22 cellular contexts compared by ENCODE assay signal in the genomic region with DNA sequence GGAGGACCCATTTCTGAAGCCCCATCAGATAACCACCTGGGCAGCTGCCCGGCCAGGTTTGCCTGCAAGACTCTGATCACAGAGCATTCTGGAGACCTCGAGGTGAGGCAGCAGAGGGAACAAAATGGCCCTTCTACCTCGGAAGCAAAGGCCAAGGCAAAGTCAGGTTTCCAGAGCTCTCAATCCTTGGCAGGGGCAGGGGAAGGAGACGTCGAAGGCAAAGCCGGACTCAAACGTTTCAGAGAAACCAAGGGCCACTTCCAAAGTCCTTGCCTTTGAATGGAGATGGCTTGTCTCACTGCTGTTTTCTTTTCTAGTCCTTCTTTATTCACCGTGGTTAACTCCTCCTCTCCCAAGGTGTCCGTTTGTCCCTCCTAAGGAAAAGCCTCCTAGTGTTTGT.
A peak's percentile ranks its signal among the peaks of the same experiment; 100 is the strongest.
DNase-seq lines count a peak whose midpoint lies in the region; TF ChIP-seq lines count a peak whose summit lies in the region.
"Had no signal": no experiment of that assay in that cellular context is flagged by ENCODE, and none has a peak within 500 bp of the region (broad histone marks: within the 10 kb centered on the region; RNA-seq: fewer than 3 reads in every experiment).

No MANE protein-coding gene starts in this region.

- no peak overlapping the region for H3K4me3 Mint-ChIP-seq in chondrocyte (ENCODE audit: unreplicated experiment)
- no peak overlapping the region for H3K4me3 Mint-ChIP-seq in activated naive CD4-positive, alpha-beta T cell treated with anti-CD3 and anti-CD28 coated beads, Interleukin-2, amount 10 ng/mL, durations not matched to agents 7 days and 5 days
- no peak overlapping the region for H3K4me3 Mint-ChIP-seq in CD4-positive, alpha-beta memory T cell

- 18 to 41% (median 24%) methylated on average over 9 of the region's 9 CpGs for WGBS in stomach, 5 donors

- H3K4me1 ChIP-seq in HUES6 (ENCODE audit: control insufficient read depth, insufficient read depth, low read length) (peaks cover 30% of the 10 kb centered on the region), iPS-20b (ENCODE audit: insufficient read depth, low read length) (peaks cover 35% of the 10 kb centered on the region), stomach (peaks cover 23 to 52% (median 31%) of the 10 kb centered on the region in 4 donors)
- no peaks in the 10 kb centered on the region for H3K4me1 ChIP-seq in CD4-positive, alpha-beta memory T cell (ENCODE audit: insufficient read depth, low read length)
- H3K4me1 ChIP-seq: gastroesophageal sphincter, parathyroid adenoma had no signal

- POLR2A ChIA-PET in CD4-positive, alpha-beta memory T cell (lab: Charles Lee; ENCODE audit: partially characterized antibody), result no interaction called here

- H3K4me1 Mint-ChIP-seq in chondrocyte (ENCODE audit: low read depth), result no peaks in the 10 kb centered on the region
- H3K4me1 Mint-ChIP-seq in activated naive CD4-positive, alpha-beta T cell treated with anti-CD3 and anti-CD28 coated beads, Interleukin-2, amount 10 ng/mL, durations not matched to agents 7 days and 5 days, result no peaks in the 10 kb centered on the region
- no peaks in the 10 kb centered on the region for H3K4me1 Mint-ChIP-seq in CD4-positive, alpha-beta memory T cell

- no peaks in the 10 kb centered on the region for H3K36me3 ChIP-seq in HUES6 (ENCODE audit: control insufficient read depth, insufficient read depth, low read length)
- H3K36me3 ChIP-seq in iPS-20b (ENCODE audit: insufficient read depth, low read depth, low read length), result no peaks in the 10 kb centered on the region
- no peaks in the 10 kb centered on the region for H3K36me3 ChIP-seq in stomach
- no peaks in the 10 kb centered on the region for H3K36me3 ChIP-seq in CD4-positive, alpha-beta memory T cell (ENCODE audit: insufficient read depth, low read length)
- H3K36me3 ChIP-seq: gastroesophageal sphincter, upper lobe of left lung had no signal

- H3K9ac ChIP-seq in HUES6 (ENCODE audit: low read length) (peak overlapping the region; percentile 24), iPS-20b (ENCODE audit: low read depth, low read length) (peak overlapping the region; percentile 77; the same call in 1 of the 2 replicates)
- H3K9ac ChIP-seq: parathyroid adenoma had no signal

- intact Hi-C loops in stomach (cut with DNase I; ENCODE audit: low total_unique reads), result loop anchor here (10.0 kb wide), 1 partner anchor 59 kb away; no protein-coding TSS in a partner anchor
- intact Hi-C loops in CD4-positive, alpha-beta memory T cell (cut with micrococcal nuclease), result no loop called here

- H3K36me3 Mint-ChIP-seq in chondrocyte (ENCODE audit: low read depth), result no peaks in the 10 kb centered on the region
- no peaks in the 10 kb centered on the region for H3K36me3 Mint-ChIP-seq in activated naive CD4-positive, alpha-beta T cell treated with anti-CD3 and anti-CD28 coated beads, Interleukin-2, amount 10 ng/mL, durations not matched to agents 7 days and 5 days
- no peaks in the 10 kb centered on the region for H3K36me3 Mint-ChIP-seq in CD4-positive, alpha-beta memory T cell
- H3K36me3 Mint-ChIP-seq: activated naive CD4-positive, alpha-beta T cell treated with anti-CD3 and anti-CD28 coated beads, Interleukin-2, amount 50 U/mL, for 72 hours had no signal

- H3K27me3 ChIP-seq in HUES6 (ENCODE audit: control insufficient read depth, insufficient read depth, low read length) (no peaks in the 10 kb centered on the region), iPS-20b (ENCODE audit: insufficient read depth, low read length) (no peaks in the 10 kb centered on the region; the same call in 1 of the 2 replicates), stomach (peaks cover 0 to 4% (median 0%) of the 10 kb centered on the region in 3 donors)
- no peaks in the 10 kb centered on the region for H3K27me3 ChIP-seq in CD4-positive, alpha-beta memory T cell (ENCODE audit: insufficient read depth, low read length)
- H3K27me3 ChIP-seq: upper lobe of left lung had no signal

- no peak for TF ChIP-seq EP300 in stomach (IDR thresholded peaks at IDR 0.05)

- H3K27ac Mint-ChIP-seq in chondrocyte (ENCODE audit: unreplicated experiment), result peak overlapping the region; percentile 8
- H3K27ac Mint-ChIP-seq in activated naive CD4-positive, alpha-beta T cell treated with anti-CD3 and anti-CD28 coated beads, Interleukin-2, amount 10 ng/mL, durations not matched to agents 7 days and 5 days, result no peak overlapping the region
- no peak overlapping the region for H3K27ac Mint-ChIP-seq in CD4-positive, alpha-beta memory T cell
- H3K27ac Mint-ChIP-seq: activated naive CD4-positive, alpha-beta T cell treated with anti-CD3 and anti-CD28 coated beads, Interleukin-2, amount 50 U/mL, for 72 hours had no signal

- no peaks in the 10 kb centered on the region for H3K9me3 ChIP-seq in HUES6 (ENCODE audit: control insufficient read depth, insufficient read depth, low read depth, low read length)
- H3K9me3 ChIP-seq in iPS-20b (ENCODE audit: insufficient read depth, low read depth, low read length), result no peaks in the 10 kb centered on the region
- peaks cover 0 to 10% (median 0%) of the 10 kb centered on the region in 4 donors for H3K9me3 ChIP-seq in stomach
- no peaks in the 10 kb centered on the region for H3K9me3 ChIP-seq in CD4-positive, alpha-beta memory T cell (ENCODE audit: control insufficient read depth in 1 of 2, low read length in 2 of 2)

- no peaks in the 10 kb centered on the region for H3K27me3 Mint-ChIP-seq in chondrocyte (ENCODE audit: low read depth)
- H3K27me3 Mint-ChIP-seq in activated naive CD4-positive, alpha-beta T cell treated with anti-CD3 and anti-CD28 coated beads, Interleukin-2, amount 10 ng/mL, durations not matched to agents 7 days and 5 days, result peaks cover 9% of the 10 kb centered on the region
- H3K27me3 Mint-ChIP-seq in CD4-positive, alpha-beta memory T cell, result peaks cover 10 to 11% of the 10 kb centered on the region in 2 donors

- no peaks in the 10 kb centered on the region for H3K9me3 Mint-ChIP-seq in chondrocyte (ENCODE audit: low read depth)
- H3K9me3 Mint-ChIP-seq in activated naive CD4-positive, alpha-beta T cell treated with anti-CD3 and anti-CD28 coated beads, Interleukin-2, amount 10 ng/mL, durations not matched to agents 7 days and 5 days, result no peaks in the 10 kb centered on the region
- H3K9me3 Mint-ChIP-seq in CD4-positive, alpha-beta memory T cell, result peaks cover 0 to 19% (median 6%) of the 10 kb centered on the region in 8 donors

- DNase-seq in chondrocyte (ENCODE audit: low spot score), result no peak
- DNase-seq in stomach, result peak; percentile 49
- no peak for DNase-seq in activated naive CD4-positive, alpha-beta T cell treated with anti-CD3 and anti-CD28 coated beads, Interleukin-2, amount 10 ng/mL, durations not matched to agents 7 days and 5 days
- no peak for DNase-seq in DMS 273 treated with DMSO at 0.1 percent for 48 hours (lab: John Stamatoyannopoulos, UW)
- no peak for DNase-seq in GM13977 (ENCODE audit: low spot score)
- no peak for DNase-seq in CD4-positive, alpha-beta memory T cell
- DNase-seq: dermis blood vessel endothelial cell; GDM1; KG1; left ventricle myocardium superior; NCI-H1930; NCI-H226; RPMI8226; stimulated activated CD4-positive, alpha-beta T cell treated with anti-CD3 and anti-CD28 coated beads, Interleukin-2, amount 100 ng/mL, for 24 hours; stimulated activated naive CD4-positive, alpha-beta T cell treated with Interleukin-2 at 50 U/mL for 16 hours; upper lobe of left lung had no signal

- TF ChIP-seq CTCF in chondrocyte (IDR thresholded peaks at IDR 0.05), result no peak
- TF ChIP-seq CTCF in stomach (IDR thresholded peaks at IDR 0.05), result no peak
- no peak for TF ChIP-seq CTCF in GM13977 (IDR thresholded peaks at IDR 0.05; ENCODE audit: extremely low read depth, insufficient read depth, missing control alignments)

- no peak for TF ChIP-seq POLR2A in stomach (IDR thresholded peaks at IDR 0.05)

- H3K27ac ChIP-seq in HUES6 (ENCODE audit: low read depth, low read length) (peak overlapping the region; percentile 89), iPS-20b (ENCODE audit: low read length) (peak overlapping the region; percentile 94), stomach (peak overlapping the region; percentile 68 to 92 (median 81))
- no peak overlapping the region for H3K27ac ChIP-seq in CD4-positive, alpha-beta memory T cell (ENCODE audit: low read depth, low read length)
- H3K27ac ChIP-seq: gastroesophageal sphincter, parathyroid adenoma, upper lobe of left lung had no signal

- in situ Hi-C loops in GM13977 (cut with MboI; ENCODE audit: low pct_unique_long_range_greater_than_20kb, low sequenced_read_pairs, unreplicated experiment), result no loop called here

- peak overlapping the region; percentile 33 for H3K4me3 ChIP-seq in HUES6 (ENCODE audit: low read depth, low read length)
- peak overlapping the region; percentile 46 for H3K4me3 ChIP-seq in iPS-20b (ENCODE audit: low read length)
- H3K4me3 ChIP-seq in stomach, result no peak overlapping the region
- no peak overlapping the region for H3K4me3 ChIP-seq in CD4-positive, alpha-beta memory T cell (ENCODE audit: low read length in 2 of 2)
- H3K4me3 ChIP-seq: gastroesophageal sphincter, GM12878, upper lobe of left lung had no signal

- CTCF ChIA-PET in activated naive CD4-positive, alpha-beta T cell treated with anti-CD3 and anti-CD28 coated beads, Interleukin-2, amount 10 ng/mL, durations not matched to agents 7 days and 5 days (lab: Charles Lee), result interaction anchor here (0.8 kb wide), 1 partner anchor 64 kb away, joined by 3 read pairs; no protein-coding TSS in a partner anchor
- CTCF ChIA-PET in CD4-positive, alpha-beta memory T cell (lab: Charles Lee; ENCODE audit: partially characterized antibody), result no interaction called here

Comparison
In these comparisons a context has a peak if more than half of its experiments do, and no peak if none do; other contexts are left out.
1. H3K4me3 ChIP-seq: peak in HUES6 (single experiment) and iPS-20b (single experiment); none in stomach (0 of 4) and CD4-positive, alpha-beta memory T cell (0 of 2).